17 cellular contexts compared by ENCODE assay signal in genomic region chr9:36559036-36559695, GRCh38. TPM values are rescaled to one million over a fixed set of nuclear protein-coding genes. Genes with fewer than 3 reads are reported as not detected.
DNase-seq lines count a peak whose midpoint lies in the region; TF ChIP-seq lines count a peak whose summit lies in the region.
"Had no signal": no experiment of that assay in that cellular context is flagged by ENCODE, and none has a peak within 500 bp of the region (broad histone marks: within the 10 kb centered on the region; RNA-seq: fewer than 3 reads in every experiment).

No MANE protein-coding gene starts in this region.

- no peaks in the 10 kb centered on the region for H3K4me1 Mint-ChIP-seq in neural progenitor cell

- no peak overlapping the region for H3K4me2 ChIP-seq in neural progenitor cell

- no peaks in the 10 kb centered on the region for H4K20me1 ChIP-seq in neural progenitor cell (ENCODE audit: low read depth)

- TF ChIP-seq CTCF in choroid plexus epithelial cell (conservative IDR thresholded peaks at IDR 0.05; ENCODE audit: low read depth, low read length) (no peak), neural progenitor cell (IDR thresholded peaks at IDR 0.05) (no peak)

- H3K36me3 Mint-ChIP-seq in neural progenitor cell: no peaks in the 10 kb centered on the region

- no peaks in the 10 kb centered on the region for H3K79me2 ChIP-seq in neural progenitor cell (ENCODE audit: low read depth)

- no peaks in the 10 kb centered on the region for H3K36me3 ChIP-seq in neural progenitor cell
- H3K36me3 ChIP-seq: left lung had no signal

- no peak overlapping the region for H3K4me3 Mint-ChIP-seq in neural progenitor cell
- H3K4me3 Mint-ChIP-seq: activated CD4-positive, alpha-beta memory T cell treated with anti-CD3 and anti-CD28 coated beads, Interleukin-2, amount 10 ng/mL, durations not matched to agents 7 days and 5 days; dendritic cell treated with granulocyte-macrophage colony-stimulating factor and Interleukin-4, amounts not matched to agents 40 ng/mL and 50 ng/mL, for 4 days; stimulated activated naive CD8-positive, alpha-beta T cell treated with anti-CD3 and anti-CD28 coated beads, Interleukin-15, Interleukin-2, amounts not matched to agents 100 ng/mL and 50 ng/mL, for 24 hours had no signal

- H3K4me3 ChIP-seq in choroid plexus epithelial cell (ENCODE audit: low read depth, low read length): no peak overlapping the region
- no peak overlapping the region for H3K4me3 ChIP-seq in neural progenitor cell
- H3K4me3 ChIP-seq: left lung had no signal

- no peaks in the 10 kb centered on the region for H3F3A ChIP-seq in neural progenitor cell (ENCODE audit: low read depth)

- H2AFZ ChIP-seq in neural progenitor cell (replicated peaks): peak overlapping the region; percentile 60

- H3K27ac Mint-ChIP-seq in neural progenitor cell: peak overlapping the region; percentile 50
- H3K27ac Mint-ChIP-seq: activated CD4-positive, alpha-beta memory T cell treated with anti-CD3 and anti-CD28 coated beads, Interleukin-2, amount 10 ng/mL, durations not matched to agents 7 days and 5 days; stimulated activated naive CD8-positive, alpha-beta T cell treated with anti-CD3 and anti-CD28 coated beads, Interleukin-15, Interleukin-2, amounts not matched to agents 100 ng/mL and 50 ng/mL, for 24 hours had no signal

- H3K27me3 Mint-ChIP-seq in neural progenitor cell (ENCODE audit: insufficient read depth, low read depth): peaks cover 3% of the 10 kb centered on the region
- H3K27me3 Mint-ChIP-seq: dendritic cell treated with granulocyte-macrophage colony-stimulating factor and Interleukin-4, amounts not matched to agents 40 ng/mL and 50 ng/mL, for 4 days; stimulated activated naive CD8-positive, alpha-beta T cell treated with anti-CD3 and anti-CD28 coated beads, Interleukin-15, Interleukin-2, amounts not matched to agents 100 ng/mL and 50 ng/mL, for 24 hours had no signal

- H3K27me3 ChIP-seq in neural progenitor cell: no peaks in the 10 kb centered on the region
- H3K27me3 ChIP-seq: left lung had no signal

- H3K9me3 ChIP-seq in neural progenitor cell (ENCODE audit: low read depth): no peaks in the 10 kb centered on the region
- H3K9me3 ChIP-seq: left lung had no signal

- no peaks in the 10 kb centered on the region for H3K4me1 ChIP-seq in neural progenitor cell

- no peak overlapping the region for H3K27ac ChIP-seq in neural progenitor cell
- H3K27ac ChIP-seq: left lung had no signal

- peak; percentile 82 for DNase-seq in EH (ENCODE audit: low read depth)
- DNase-seq in NCI-H226: peak; percentile 62
- peak; percentile 70 for DNase-seq in choroid plexus epithelial cell (ENCODE audit: low read depth)
- DNase-seq in neural progenitor cell (ENCODE audit: low spot score): no peak
- no peak for DNase-seq in NCI-H446 (lab: John Stamatoyannopoulos, UW)
- no peak for DNase-seq in iPS-NIHi7 (ENCODE audit: extremely low spot score)
- no peak for DNase-seq in nucleus accumbens (lab: John Stamatoyannopoulos, UW)
- DNase-seq in NCI-H446 treated with DMSO at 0.1 percent for 48 hours (lab: John Stamatoyannopoulos, UW): no peak
- DNase-seq: activated CD4-positive, alpha-beta memory T cell treated with anti-CD3 and anti-CD28 coated beads, Interleukin-2, amount 10 ng/mL, durations not matched to agents 7 days and 5 days; AML-193; amygdala; hippocampal formation; left lung; NCI-H187; NCI-H524 had no signal

- no peaks in the 10 kb centered on the region for H3K9me3 Mint-ChIP-seq in neural progenitor cell
- H3K9me3 Mint-ChIP-seq: activated CD4-positive, alpha-beta memory T cell treated with anti-CD3 and anti-CD28 coated beads, Interleukin-2, amount 10 ng/mL, durations not matched to agents 7 days and 5 days; dendritic cell treated with granulocyte-macrophage colony-stimulating factor and Interleukin-4, amounts not matched to agents 40 ng/mL and 50 ng/mL, for 4 days; stimulated activated naive CD8-positive, alpha-beta T cell treated with anti-CD3 and anti-CD28 coated beads, Interleukin-15, Interleukin-2, amounts not matched to agents 100 ng/mL and 50 ng/mL, for 24 hours had no signal

- H3K9ac ChIP-seq in neural progenitor cell: no peak overlapping the region

RNA-seq across cellular contexts. Expression of gene MELK, which starts 13.5 kb away (rescaled TPM):
- total RNA-seq in neural progenitor cell (ENCODE audit: low replicate concordance): 69.9 and 112 TPM in 2 replicates

Comparison
In these comparisons a context has a peak if more than half of its experiments do, and no peak if none do; other contexts are left out.
1. DNase-seq: peak in EH (single experiment), NCI-H226 (single experiment) and choroid plexus epithelial cell (single experiment); none in neural progenitor cell (single experiment), NCI-H446 (0 of 2), iPS-NIHi7 (single experiment), nucleus accumbens (0 of 56) and NCI-H446 treated with DMSO at 0.1 percent for 48 hours (single experiment).